In genomic region chr2:224938670-224939309, GRCh38 we compare ENCODE assay signal across 9 cellular contexts.
DNase-seq lines count a peak whose midpoint lies in the region; ATAC-seq and TF ChIP-seq lines count a peak whose summit lies in the region.
"Had no signal": no experiment of that assay in that cellular context is flagged by ENCODE, and none has a peak within 500 bp of the region (broad histone marks: within the 10 kb centered on the region; RNA-seq: fewer than 3 reads in every experiment).

No MANE protein-coding gene starts in this region.

- no peaks in the 10 kb centered on the region for H3K36me3 ChIP-seq in GM06990 (ENCODE audit: control insufficient read depth, insufficient read depth, low read length)
- no peaks in the 10 kb centered on the region for H3K36me3 ChIP-seq in thymus (ENCODE audit: control insufficient read depth, insufficient read depth)
- H3K36me3 ChIP-seq in aorta (ENCODE audit: control insufficient read depth in 1 of 2, insufficient read depth in 2 of 2, low read length in 1 of 2), result no peaks in the 10 kb centered on the region

- ATAC-seq in GM21723 (IDR thresholded peaks at IDR 0.05; ENCODE audit: unreplicated experiment) (peak; percentile 51), aorta (ENCODE audit: low FRiP score) (no peak), HG03095 (IDR thresholded peaks at IDR 0.05; ENCODE audit: unreplicated experiment) (no peak)
- ATAC-seq in effector memory CD8-positive, alpha-beta T cell (replicated peaks), result peak; percentile 54

- H3K27ac ChIP-seq in thymus (ENCODE audit: low read depth), result peak overlapping the region; percentile 65
- H3K27ac ChIP-seq in aorta (ENCODE audit: low read depth in 1 of 2, low read length in 2 of 2), result peak overlapping the region in 1 of 2 donors; percentile 64
- H3K27ac ChIP-seq: HL-60 had no signal

- H3K4me3 ChIP-seq in GM06990 (replicated peaks; ENCODE audit: low read depth, low read length) (peak overlapping the region; percentile 33), thymus (ENCODE audit: low read length) (no peak overlapping the region), aorta (ENCODE audit: low read length in 2 of 2) (no peak overlapping the region)

- DNase-seq in GM06990 (ENCODE audit: extremely low read depth, insufficient read length), result peak; percentile 53
- peak; percentile 75 for DNase-seq in NCI-H1092 treated with DMSO at 0.1 percent for 48 hours (lab: John Stamatoyannopoulos, UW)
- no peak for DNase-seq in effector memory CD8-positive, alpha-beta T cell
- no peak for DNase-seq in KG1 (lab: John Stamatoyannopoulos, UW)
- DNase-seq in aorta, result no peak

- no peaks in the 10 kb centered on the region for H3K9me3 Mint-ChIP-seq in effector memory CD8-positive, alpha-beta T cell

- no peak for TF ChIP-seq CTCF in GM06990 (IDR thresholded peaks at IDR 0.05; ENCODE audit: insufficient read depth, low read length, poor library complexity, severe bottlenecking)

- peaks cover 4% of the 10 kb centered on the region for H3K4me1 ChIP-seq in thymus (ENCODE audit: control insufficient read depth, insufficient read depth, low read length)
- peaks cover 4 to 14% of the 10 kb centered on the region in 2 donors for H3K4me1 ChIP-seq in aorta (ENCODE audit: control insufficient read depth in 1 of 2, insufficient read depth in 2 of 2, low read length in 2 of 2)

- H3K36me3 Mint-ChIP-seq in effector memory CD8-positive, alpha-beta T cell (ENCODE audit: insufficient read depth), result peaks cover 3% of the 10 kb centered on the region

- H3K27me3 Mint-ChIP-seq in effector memory CD8-positive, alpha-beta T cell, result no peaks in the 10 kb centered on the region

- intact Hi-C loops in aorta (cut with DNase I), result loop anchor here in 1 of 2 donors (5.0 kb wide), 1 partner anchor 34 kb away; no protein-coding TSS in a partner anchor

- 85% methylated on average over 7 of the region's 7 CpGs for WGBS in thymus
- 39 to 45% methylated on average over 7 of the region's 7 CpGs for WGBS in aorta, 2 donors

- peak overlapping the region; percentile 7 to 36 for H3K4me3 Mint-ChIP-seq in effector memory CD8-positive, alpha-beta T cell

- peak overlapping the region; percentile 17 to 71 for H3K27ac Mint-ChIP-seq in effector memory CD8-positive, alpha-beta T cell

- H3K4me1 Mint-ChIP-seq in effector memory CD8-positive, alpha-beta T cell (ENCODE audit: low read depth in 2 of 2), result peaks cover 51 to 63% of the 10 kb centered on the region in 2 donors

- H3K27me3 ChIP-seq in GM06990 (replicated peaks; ENCODE audit: control insufficient read depth, insufficient read depth, low read length), result no peaks in the 10 kb centered on the region
- H3K27me3 ChIP-seq in thymus (ENCODE audit: control insufficient read depth, insufficient read depth), result no peaks in the 10 kb centered on the region
- H3K27me3 ChIP-seq in aorta (ENCODE audit: control insufficient read depth in 1 of 2, insufficient read depth in 2 of 2, low read length in 1 of 2), result no peaks in the 10 kb centered on the region

- H3K9me3 ChIP-seq in thymus (ENCODE audit: control insufficient read depth) (no peaks in the 10 kb centered on the region), aorta (ENCODE audit: control insufficient read depth, low read length) (no peaks in the 10 kb centered on the region)

Comparison
In these comparisons a context has a peak if more than half of its experiments do, and no peak if none do; other contexts are left out.
1. DNase-seq: peak in GM06990 (single experiment) and NCI-H1092 treated with DMSO at 0.1 percent for 48 hours (single experiment); none in effector memory CD8-positive, alpha-beta T cell (0 of 3), KG1 (single experiment) and aorta (0 of 2).
2. ATAC-seq: peak in GM21723 (single experiment) and effector memory CD8-positive, alpha-beta T cell (single experiment); none in aorta (single experiment) and HG03095 (single experiment).